In the genomic region with DNA sequence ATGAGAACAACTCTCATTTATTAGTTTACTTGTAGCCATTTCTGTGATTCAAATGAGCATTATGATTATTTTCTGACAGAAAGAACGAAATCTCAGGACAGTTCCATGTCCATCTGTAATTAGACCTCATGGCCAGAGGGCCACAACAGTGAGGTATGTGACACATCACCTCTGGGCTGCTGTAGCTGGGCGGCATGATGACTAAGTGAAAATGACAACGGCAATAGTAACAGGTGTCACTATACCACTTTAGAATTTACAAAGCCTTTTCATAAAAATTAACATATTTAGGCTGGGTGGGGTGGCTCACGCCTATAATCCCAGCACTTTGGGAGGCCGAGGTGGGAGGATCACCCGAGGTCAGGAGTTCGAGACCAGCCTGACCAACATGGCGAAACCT, we compare ENCODE assay signal across 18 cellular contexts.
"Had no signal": no experiment of that assay in that cellular context is flagged by ENCODE, and none has a peak within 500 bp of the region (broad histone marks: within the 10 kb centered on the region; RNA-seq: fewer than 3 reads in every experiment).

No MANE protein-coding gene starts in this region.

- H3K4me3 Mint-ChIP-seq: activated naive CD4-positive, alpha-beta T cell treated with anti-CD3 and anti-CD28 coated beads for 36 hours; activated naive CD8-positive, alpha-beta T cell treated with anti-CD3 and anti-CD28 coated beads, Interleukin-2, amount 50 U/mL, for 24 hours; activated T-helper 17 cell treated with anti-CD3 and anti-CD28 coated beads, Interleukin-2, amount 50 U/mL, for 72 hours; naive thymus-derived CD4-positive, alpha-beta T cell; stimulated activated naive CD8-positive, alpha-beta T cell treated with anti-CD3 and anti-CD28 coated beads, Interleukin-15, amount 100 ng/mL, for 72 hours had no signal

- H3K36me3 ChIP-seq: ascending aorta, spleen, vagina had no signal

- H3K27ac ChIP-seq: testis, vagina had no signal

- DNase-seq: activated CD4-positive, alpha-beta T cell treated with anti-CD3 and anti-CD28 coated beads, Interleukin-2, amount 50 U/mL, for 4 hours; activated naive CD4-positive, alpha-beta T cell treated with anti-CD3 and anti-CD28 coated beads for 36 hours; activated naive CD8-positive, alpha-beta T cell treated with anti-CD3 and anti-CD28 coated beads, Interleukin-2, amount 50 U/mL, for 24 hours; activated T-cell treated with anti-CD3 and anti-CD28 coated beads for 4 hours; erythroblast; naive thymus-derived CD4-positive, alpha-beta T cell; posterior cingulate gyrus; spleen; stimulated activated naive CD8-positive, alpha-beta T cell treated with anti-CD3 and anti-CD28 coated beads, Interleukin-15, amount 100 ng/mL, for 72 hours; T-helper 1 cell; T1000; testis had no signal

- H3K4me1 ChIP-seq: ascending aorta, spleen, testis, vagina had no signal

- H3K27me3 ChIP-seq: ascending aorta, cardiac muscle cell, spleen, testis, vagina had no signal

- H3K4me1 Mint-ChIP-seq: activated T-helper 17 cell treated with anti-CD3 and anti-CD28 coated beads, Interleukin-2, amount 50 U/mL, for 72 hours had no signal

- H3K9me3 ChIP-seq: ascending aorta, spleen, testis, vagina had no signal

- H3K27me3 Mint-ChIP-seq: activated naive CD8-positive, alpha-beta T cell treated with anti-CD3 and anti-CD28 coated beads, Interleukin-2, amount 50 U/mL, for 24 hours had no signal

- ATAC-seq: activated CD4-positive, CD25-positive, alpha-beta regulatory T cell treated with anti-CD3 and anti-CD28 coated beads, Interleukin-2, amount 50 U/mL, for 24 hours; activated naive CD8-positive, alpha-beta T cell treated with anti-CD3 and anti-CD28 coated beads, Interleukin-2, amount 50 U/mL, for 24 hours; activated T-helper 17 cell treated with anti-CD3 and anti-CD28 coated beads, Interleukin-2, amount 50 U/mL, for 72 hours; naive thymus-derived CD4-positive, alpha-beta T cell; stimulated activated naive CD8-positive, alpha-beta T cell treated with anti-CD3 and anti-CD28 coated beads, Interleukin-15, amount 100 ng/mL, for 72 hours had no signal

- H3K27ac Mint-ChIP-seq: activated naive CD4-positive, alpha-beta T cell treated with anti-CD3 and anti-CD28 coated beads for 36 hours; activated naive CD8-positive, alpha-beta T cell treated with anti-CD3 and anti-CD28 coated beads, Interleukin-2, amount 50 U/mL, for 24 hours; activated T-helper 17 cell treated with anti-CD3 and anti-CD28 coated beads, Interleukin-2, amount 50 U/mL, for 72 hours; naive thymus-derived CD4-positive, alpha-beta T cell; stimulated activated naive CD8-positive, alpha-beta T cell treated with anti-CD3 and anti-CD28 coated beads, Interleukin-15, amount 100 ng/mL, for 72 hours had no signal

- H3K9me3 Mint-ChIP-seq: activated naive CD4-positive, alpha-beta T cell treated with anti-CD3 and anti-CD28 coated beads for 36 hours; activated naive CD8-positive, alpha-beta T cell treated with anti-CD3 and anti-CD28 coated beads, Interleukin-2, amount 50 U/mL, for 24 hours; stimulated activated naive CD8-positive, alpha-beta T cell treated with anti-CD3 and anti-CD28 coated beads, Interleukin-15, amount 100 ng/mL, for 72 hours had no signal

- H3K4me3 ChIP-seq: ascending aorta, cardiac muscle cell, lung, spleen, testis, vagina had no signal
